In genomic region chr5:1074226-1074625, GRCh38 we compare ENCODE assay signal across 16 cellular contexts.
"Had no signal": no experiment of that assay in that cellular context is flagged by ENCODE, and none has a peak within 500 bp of the region (broad histone marks: within the 10 kb centered on the region; RNA-seq: fewer than 3 reads in every experiment).

No MANE protein-coding gene starts in this region.

- H3K36me3 Mint-ChIP-seq: type B pancreatic cell had no signal

- H3K9me3 Mint-ChIP-seq: naive thymus-derived CD8-positive, alpha-beta T cell; type B pancreatic cell had no signal

- DNase-seq: cerebellar nuclear complex; effector CD4-positive, alpha-beta T cell; foreskin melanocyte; head of caudate nucleus; naive thymus-derived CD8-positive, alpha-beta T cell; nucleus accumbens; ovary; stimulated activated CD4-positive, alpha-beta T cell treated with anti-CD3 and anti-CD28 coated beads, Interleukin-2, amount 100 ng/mL, for 48 hours; thyroid gland had no signal

- H3K4me1 ChIP-seq: right atrium auricular region, thyroid gland, vagina had no signal

- FAIRE-seq: colon had no signal

- H3K4me3 ChIP-seq: hepatocyte, mucosa of descending colon, ovary, right atrium auricular region, smooth muscle cell, thyroid gland, vagina had no signal

- H3K9me3 ChIP-seq: mucosa of descending colon, ovary, right atrium auricular region, thyroid gland, vagina had no signal

- H3K4me2 ChIP-seq: hepatocyte, smooth muscle cell had no signal

- H3K27ac ChIP-seq: hepatocyte, ovary, right atrium auricular region, thyroid gland, vagina had no signal

- H3K27me3 ChIP-seq: hepatocyte, ovary, right atrium auricular region, thyroid gland, vagina had no signal

- H3K27ac Mint-ChIP-seq: type B pancreatic cell had no signal

- H2AFZ ChIP-seq: hepatocyte had no signal

- H3K4me3 Mint-ChIP-seq: naive thymus-derived CD8-positive, alpha-beta T cell; type B pancreatic cell had no signal

- H3K36me3 ChIP-seq: ovary had no signal

- H3K79me2 ChIP-seq: hepatocyte had no signal

- ATAC-seq: naive thymus-derived CD8-positive, alpha-beta T cell had no signal
